17 cellular contexts compared by ENCODE assay signal in the genomic region with DNA sequence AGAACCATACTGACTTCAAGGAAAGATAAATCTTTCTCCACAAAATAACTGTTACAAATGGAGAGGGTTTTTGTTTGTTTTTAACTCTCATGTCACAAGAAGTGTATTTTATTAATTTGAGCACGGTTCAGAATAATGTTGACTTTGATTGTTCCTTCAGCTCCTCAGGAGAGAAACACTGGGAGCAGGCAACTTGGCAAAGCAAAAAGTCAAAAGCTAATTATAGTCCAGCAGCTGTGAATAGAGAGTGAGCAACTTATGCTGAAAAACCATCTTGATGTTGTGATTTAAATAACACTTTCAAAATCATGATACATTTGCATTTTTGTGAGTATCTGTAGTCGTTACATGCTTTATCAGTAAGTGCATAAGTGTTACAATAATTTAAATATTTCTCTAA. TPM values are rescaled to one million over a fixed set of nuclear protein-coding genes. Genes with fewer than 3 reads are reported as not detected.
A peak's percentile ranks its signal among the peaks of the same experiment; 100 is the strongest.
DNase-seq lines count a peak whose midpoint lies in the region; ATAC-seq and TF ChIP-seq lines count a peak whose summit lies in the region.
"Had no signal": no experiment of that assay in that cellular context is flagged by ENCODE, and none has a peak within 500 bp of the region (broad histone marks: within the 10 kb centered on the region; RNA-seq: fewer than 3 reads in every experiment).

No MANE protein-coding gene starts in this region.

- H3K36me3 ChIP-seq in rectal smooth muscle tissue (ENCODE audit: control insufficient read depth, insufficient read depth, low read length): no peaks in the 10 kb centered on the region
- H3K36me3 ChIP-seq in tibial artery: no peaks in the 10 kb centered on the region

- H3K27ac ChIP-seq in rectal smooth muscle tissue (ENCODE audit: low read depth, low read length) (peak overlapping the region; percentile 23), tibial artery (peak overlapping the region; percentile 60 to 62)
- H3K27ac ChIP-seq: SK-N-MC had no signal

- no peak overlapping the region for H3K4me3 ChIP-seq in rectal smooth muscle tissue (ENCODE audit: low read length)
- H3K4me3 ChIP-seq in tibial artery: no peak overlapping the region
- H3K4me3 ChIP-seq: SK-N-MC had no signal

- DNase-seq in Right ventricle myocardium inferior (ENCODE audit: missing footprints) (no peak), cardiac septum (ENCODE audit: low spot score) (no peak), left ventricle myocardium superior (no peak), tibial artery (no peak), cerebellar cortex (ENCODE audit: low spot score) (no peak)
- DNase-seq: H9, KBM-7, NCI-H1105, NCI-H2081, NCI-H2171 treated with DMSO at 0.1 percent for 48 hours, NCI-H510A, SHP77 had no signal

- H3K4me1 ChIP-seq in rectal smooth muscle tissue (ENCODE audit: control insufficient read depth, insufficient read depth, low read length) (peaks cover 15% of the 10 kb centered on the region), tibial artery (peaks cover 0 to 31% (median 14%) of the 10 kb centered on the region in 4 donors)

- TF ChIP-seq CTCF in tibial artery (IDR thresholded peaks at IDR 0.05): no peak

- H3K27me3 ChIP-seq in rectal smooth muscle tissue (ENCODE audit: control insufficient read depth, insufficient read depth, low read length) (no peaks in the 10 kb centered on the region), tibial artery (no peaks in the 10 kb centered on the region)

- intact Hi-C loops in Right ventricle myocardium inferior (cut with DNase I) (no loop called here), cardiac septum (cut with DNase I) (no loop called here), left ventricle myocardium superior (cut with micrococcal nuclease) (no loop called here), tibial artery (cut with DNase I; ENCODE audit: low total_unique reads) (no loop called here)

- no peak overlapping the region for H3K9ac ChIP-seq in rectal smooth muscle tissue (ENCODE audit: low read length)

- H3K9me3 ChIP-seq in tibial artery: no peaks in the 10 kb centered on the region

- ATAC-seq in Right ventricle myocardium inferior: peak; percentile 67
- ATAC-seq in left ventricle myocardium superior: peak; percentile 82
- ATAC-seq in HG02642 (IDR thresholded peaks at IDR 0.05; ENCODE audit: poor library complexity, unreplicated experiment): no peak
- no peak for ATAC-seq in HG03135 (IDR thresholded peaks at IDR 0.05; ENCODE audit: unreplicated experiment)
- ATAC-seq: Panc1 had no signal

RNA-seq across cellular contexts. Expression of a gene that starts 37.5 kb away (rescaled TPM):
- 3,032 TPM for total RNA-seq in Right ventricle myocardium inferior
- 4,176 TPM for total RNA-seq in cardiac septum
- total RNA-seq in left ventricle myocardium superior: 3,610 TPM

Comparison
In these comparisons a context has a peak if more than half of its experiments do, and no peak if none do; other contexts are left out.
1. ATAC-seq: peak in Right ventricle myocardium inferior (single experiment) and left ventricle myocardium superior (single experiment); none in HG02642 (single experiment) and HG03135 (single experiment).